10 cellular contexts compared by ENCODE assay signal in the genomic region with DNA sequence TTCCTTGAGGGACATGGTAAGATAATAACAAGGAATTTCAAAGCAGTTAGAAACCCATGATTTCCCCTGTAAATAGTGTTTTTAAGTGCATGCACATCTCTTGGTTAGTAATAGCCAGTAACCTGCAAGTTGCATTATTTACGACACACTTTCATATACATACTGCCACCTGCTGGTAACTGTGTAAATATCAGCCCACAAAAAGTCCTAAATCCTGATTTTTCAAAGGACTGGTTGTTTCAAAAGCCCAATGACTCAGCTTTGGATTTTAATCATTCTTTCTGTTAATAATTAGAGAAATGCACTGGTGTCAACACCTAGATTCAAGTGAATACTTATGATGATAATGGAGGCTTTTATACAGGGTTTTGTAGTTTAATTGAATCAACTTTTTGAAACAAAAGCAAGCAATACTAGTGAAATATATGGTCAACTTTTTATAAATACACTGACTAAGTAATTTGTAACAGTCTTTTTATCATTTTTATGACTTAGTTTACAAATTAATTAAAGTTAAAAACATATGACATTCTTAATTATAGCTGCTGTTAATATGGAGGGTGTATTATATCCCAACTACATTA.
A peak's percentile ranks its signal among the peaks of the same experiment; 100 is the strongest.
DNase-seq lines count a peak whose midpoint lies in the region; ATAC-seq and TF ChIP-seq lines count a peak whose summit lies in the region.
"Had no signal": no experiment of that assay in that cellular context is flagged by ENCODE, and none has a peak within 500 bp of the region (broad histone marks: within the 10 kb centered on the region; RNA-seq: fewer than 3 reads in every experiment).

No MANE protein-coding gene starts in this region.

- no peaks in the 10 kb centered on the region for H3K36me3 ChIP-seq in endodermal cell (ENCODE audit: control insufficient read depth, insufficient read depth, low read length)

- no peaks in the 10 kb centered on the region for H3K9me3 ChIP-seq in endodermal cell (ENCODE audit: control insufficient read depth, low read length)

- H3K4me1 ChIP-seq in endodermal cell (ENCODE audit: control insufficient read depth, insufficient read depth, low read length) = no peaks in the 10 kb centered on the region

- H3K4me3 Mint-ChIP-seq in endodermal cell = no peak overlapping the region
- H3K4me3 Mint-ChIP-seq in nephron progenitor cell = no peak overlapping the region
- H3K4me3 Mint-ChIP-seq: CD4-positive, CD25-positive, alpha-beta regulatory T cell; stimulated activated naive CD8-positive, alpha-beta T cell treated with anti-CD3 and anti-CD28 coated beads, Interleukin-15, Interleukin-2, amounts not matched to agents 100 ng/mL and 50 ng/mL, for 24 hours had no signal

- H3K27me3 ChIP-seq in endodermal cell (ENCODE audit: control insufficient read depth, insufficient read depth, low read length, poor library complexity, severe bottlenecking) = no peaks in the 10 kb centered on the region

- H3K4me1 Mint-ChIP-seq in endodermal cell = no peaks in the 10 kb centered on the region
- peaks cover 4% of the 10 kb centered on the region for H3K4me1 Mint-ChIP-seq in nephron progenitor cell
- H3K4me1 Mint-ChIP-seq: CD4-positive, CD25-positive, alpha-beta regulatory T cell had no signal

- ATAC-seq in GM21723 (IDR thresholded peaks at IDR 0.05; ENCODE audit: unreplicated experiment) = peak; percentile 83

- peak; percentile 86 for TF ChIP-seq CTCF in endodermal cell (conservative IDR thresholded peaks at IDR 0.05)
- peak; percentile 69 for TF ChIP-seq CTCF in nephron progenitor cell (IDR thresholded peaks at IDR 0.05)

- no peak overlapping the region for H3K27ac ChIP-seq in endodermal cell (ENCODE audit: low read depth, low read length)

- H3K9ac ChIP-seq in endodermal cell (ENCODE audit: extremely low read depth, low read length, poor library complexity, severe bottlenecking) = no peak overlapping the region

- no peaks in the 10 kb centered on the region for H3K36me3 Mint-ChIP-seq in endodermal cell (ENCODE audit: low read depth)
- no peaks in the 10 kb centered on the region for H3K36me3 Mint-ChIP-seq in nephron progenitor cell (ENCODE audit: low read depth)
- H3K36me3 Mint-ChIP-seq: CD4-positive, CD25-positive, alpha-beta regulatory T cell had no signal

- H3K9me3 Mint-ChIP-seq in endodermal cell = no peaks in the 10 kb centered on the region
- peaks cover 5% of the 10 kb centered on the region for H3K9me3 Mint-ChIP-seq in nephron progenitor cell
- H3K9me3 Mint-ChIP-seq: stimulated activated naive CD8-positive, alpha-beta T cell treated with anti-CD3 and anti-CD28 coated beads, Interleukin-15, Interleukin-2, amounts not matched to agents 100 ng/mL and 50 ng/mL, for 24 hours had no signal

- DNase-seq in NCI-H510A treated with DMSO at 0.1 percent for 48 hours (lab: John Stamatoyannopoulos, UW) (peak; percentile 44), NCI-H510A (lab: John Stamatoyannopoulos, UW) (no peak), OCI-M1 (lab: John Stamatoyannopoulos, UW) (peak; percentile 85), endodermal cell (no peak), nephron progenitor cell (peak; percentile 17), islet precursor cell (no peak)
- DNase-seq in Jurkat, Clone E6-1 (ENCODE audit: low read depth, low spot score) = peak; percentile 54

- WGBS in endodermal cell (ENCODE audit: insufficient coverage in 1 of 2, insufficient read length in 1 of 2), 2 experiments = 0 to 3% methylated on average over 1 of the region's 1 CpG

- H3K27me3 Mint-ChIP-seq in endodermal cell (ENCODE audit: insufficient read depth) (no peaks in the 10 kb centered on the region), nephron progenitor cell (ENCODE audit: low read depth, poor library complexity) (no peaks in the 10 kb centered on the region)
- H3K27me3 Mint-ChIP-seq: CD4-positive, CD25-positive, alpha-beta regulatory T cell; stimulated activated naive CD8-positive, alpha-beta T cell treated with anti-CD3 and anti-CD28 coated beads, Interleukin-15, Interleukin-2, amounts not matched to agents 100 ng/mL and 50 ng/mL, for 24 hours had no signal

- no peak overlapping the region for H3K4me3 ChIP-seq in Jurkat, Clone E6-1 (ENCODE audit: low read length)
- no peak overlapping the region for H3K4me3 ChIP-seq in endodermal cell (ENCODE audit: low read length)

- no peak overlapping the region for H3K27ac Mint-ChIP-seq in endodermal cell
- no peak overlapping the region for H3K27ac Mint-ChIP-seq in nephron progenitor cell
- H3K27ac Mint-ChIP-seq: CD4-positive, CD25-positive, alpha-beta regulatory T cell; stimulated activated naive CD8-positive, alpha-beta T cell treated with anti-CD3 and anti-CD28 coated beads, Interleukin-15, Interleukin-2, amounts not matched to agents 100 ng/mL and 50 ng/mL, for 24 hours had no signal

Comparison
In these comparisons a context has a peak if more than half of its experiments do, and no peak if none do; other contexts are left out.
1. DNase-seq: peak in NCI-H510A treated with DMSO at 0.1 percent for 48 hours (single experiment), Jurkat, Clone E6-1 (single experiment), OCI-M1 (single experiment) and nephron progenitor cell (single experiment); none in NCI-H510A (single experiment), endodermal cell (single experiment) and islet precursor cell (single experiment).